In genomic region chrX:65534450-65535292, GRCh38 we compare ENCODE assay signal across 1 cellular context.
TF ChIP-seq lines count a peak whose summit lies in the region.

TSS of gene LAS1L (minus strand) at chrX:65534787. CDS start at chrX:65534715, 72 bp downstream.

TF ChIP-seq in H1, 55 proteins besides CTCF, POLR2A, EP300 and RAD21 (continued from another document):
- TF ChIP-seq BACH1 (IDR thresholded peaks at IDR 0.05; ENCODE audit: low read length) (no peak), RXRA (IDR thresholded peaks at IDR 0.05; ENCODE audit: insufficient read depth, low read depth, low read length) (no peak), PHF8 (conservative IDR thresholded peaks at IDR 0.05; ENCODE audit: low read depth, low read length) (peak; percentile 64; the same call in 1 of the 2 replicates), USF2 (IDR thresholded peaks at IDR 0.05; ENCODE audit: low read length) (no peak), POLR2AphosphoS5 (IDR thresholded peaks at IDR 0.05; ENCODE audit: low read depth, low read length) (peak; percentile 46; the same call in 1 of the 2 replicates), CHD2 (IDR thresholded peaks at IDR 0.05; ENCODE audit: low read length) (peak; percentile 74), CTBP2 (IDR thresholded peaks at IDR 0.05; ENCODE audit: borderline replicate concordance, insufficient read depth, insufficient read length, low read length) (no peak), SUZ12 (IDR thresholded peaks at IDR 0.05; ENCODE audit: low read length) (no peak), EGR1 (IDR thresholded peaks at IDR 0.05; ENCODE audit: borderline replicate concordance, low read depth, low read length) (no peak), BCL11A (IDR thresholded peaks at IDR 0.05; ENCODE audit: low read depth in 2 of 2, low read length in 2 of 2) (no peak), CBX5 (IDR thresholded peaks at IDR 0.05; ENCODE audit: low read depth, low read length) (no peak), JUND (IDR thresholded peaks at IDR 0.05; ENCODE audit: low read length) (0 out of 2 replicates have a peak, but pooled peaks have one; percentile 3), SP4 (IDR thresholded peaks at IDR 0.05; ENCODE audit: low read length) (0 out of 2 replicates have a peak, but pooled peaks have one; percentile 30), SAP30 (IDR thresholded peaks at IDR 0.05; ENCODE audit: insufficient read depth, insufficient replicate concordance, low read length) (no peak), SIRT6 (IDR thresholded peaks at IDR 0.05; ENCODE audit: low read length) (no peak), KDM1A (IDR thresholded peaks at IDR 0.05; ENCODE audit: borderline replicate concordance, low read length) (no peak), HDAC6 (IDR thresholded peaks at IDR 0.05; ENCODE audit: low read depth, low read length) (no peak), TBP (IDR thresholded peaks at IDR 0.05; ENCODE audit: low read depth, low read length) (peak; percentile 75), TAF1 (IDR thresholded peaks at IDR 0.05; ENCODE audit: low read depth, low read length) (peak; percentile 90), EZH2 (IDR thresholded peaks at IDR 0.05; ENCODE audit: low read depth, low read length, severe bottlenecking) (no peak), SIX5 (IDR thresholded peaks at IDR 0.05; ENCODE audit: low read depth, low read length) (no peak; the same call in 1 of the 2 replicates), RFX5 (IDR thresholded peaks at IDR 0.05; ENCODE audit: borderline replicate concordance, low read depth, low read length) (no peak), MAFK (IDR thresholded peaks at IDR 0.05; ENCODE audit: low read depth, low read length) (no peak), RNF2 (IDR thresholded peaks at IDR 0.05; ENCODE audit: borderline replicate concordance, low read depth, low read length, missing control alignments, poor library complexity, severe bottlenecking) (no peak), ASH2L (IDR thresholded peaks at IDR 0.05; ENCODE audit: low read length) (peak; percentile 44), ZNF274 (IDR thresholded peaks at IDR 0.05; ENCODE audit: borderline replicate concordance, extremely low read depth, low read length) (no peak), KDM5A (IDR thresholded peaks at IDR 0.05; ENCODE audit: low read length) (0 out of 2 replicates have a peak, but pooled peaks have one; percentile 46), KDM4A (IDR thresholded peaks at IDR 0.05; ENCODE audit: low read depth, low read length, severe bottlenecking) (peak; percentile 53), SIN3A (conservative IDR thresholded peaks at IDR 0.05 in 1 of 2, IDR thresholded peaks at IDR 0.05 in 1 of 2; ENCODE audit: low read depth in 1 of 2, low read length in 2 of 2) (no peak; a peak in 1 of 4 replicates), SP1 (IDR thresholded peaks at IDR 0.05; ENCODE audit: low read depth, low read length) (peak; percentile 76), FOSL1 (IDR thresholded peaks at IDR 0.05; ENCODE audit: insufficient read depth, low read depth, low read length) (no peak), SP2 (IDR thresholded peaks at IDR 0.05; ENCODE audit: low read length) (peak; percentile 14; the same call in 1 of the 2 replicates)
- TF ChIP-seq, protein P1, sequence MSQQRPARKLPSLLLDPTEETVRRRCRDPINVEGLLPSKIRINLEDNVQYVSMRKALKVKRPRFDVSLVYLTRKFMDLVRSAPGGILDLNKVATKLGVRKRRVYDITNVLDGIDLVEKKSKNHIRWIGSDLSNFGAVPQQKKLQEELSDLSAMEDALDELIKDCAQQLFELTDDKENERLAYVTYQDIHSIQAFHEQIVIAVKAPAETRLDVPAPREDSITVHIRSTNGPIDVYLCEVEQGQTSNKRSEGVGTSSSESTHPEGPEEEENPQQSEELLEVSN (IDR thresholded peaks at IDR 0.05) = peak; percentile 26; the same call in 1 of the 2 replicates
- TF ChIP-seq, protein P2, sequence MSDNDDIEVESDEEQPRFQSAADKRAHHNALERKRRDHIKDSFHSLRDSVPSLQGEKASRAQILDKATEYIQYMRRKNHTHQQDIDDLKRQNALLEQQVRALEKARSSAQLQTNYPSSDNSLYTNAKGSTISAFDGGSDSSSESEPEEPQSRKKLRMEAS (IDR thresholded peaks at IDR 0.05) = no peak
- TF ChIP-seq, protein P3, sequence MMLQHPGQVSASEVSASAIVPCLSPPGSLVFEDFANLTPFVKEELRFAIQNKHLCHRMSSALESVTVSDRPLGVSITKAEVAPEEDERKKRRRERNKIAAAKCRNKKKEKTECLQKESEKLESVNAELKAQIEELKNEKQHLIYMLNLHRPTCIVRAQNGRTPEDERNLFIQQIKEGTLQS (IDR thresholded peaks at IDR 0.05; ENCODE audit: insufficient read depth, low read depth, low read length) = no peak
- TF ChIP-seq, protein P4, sequence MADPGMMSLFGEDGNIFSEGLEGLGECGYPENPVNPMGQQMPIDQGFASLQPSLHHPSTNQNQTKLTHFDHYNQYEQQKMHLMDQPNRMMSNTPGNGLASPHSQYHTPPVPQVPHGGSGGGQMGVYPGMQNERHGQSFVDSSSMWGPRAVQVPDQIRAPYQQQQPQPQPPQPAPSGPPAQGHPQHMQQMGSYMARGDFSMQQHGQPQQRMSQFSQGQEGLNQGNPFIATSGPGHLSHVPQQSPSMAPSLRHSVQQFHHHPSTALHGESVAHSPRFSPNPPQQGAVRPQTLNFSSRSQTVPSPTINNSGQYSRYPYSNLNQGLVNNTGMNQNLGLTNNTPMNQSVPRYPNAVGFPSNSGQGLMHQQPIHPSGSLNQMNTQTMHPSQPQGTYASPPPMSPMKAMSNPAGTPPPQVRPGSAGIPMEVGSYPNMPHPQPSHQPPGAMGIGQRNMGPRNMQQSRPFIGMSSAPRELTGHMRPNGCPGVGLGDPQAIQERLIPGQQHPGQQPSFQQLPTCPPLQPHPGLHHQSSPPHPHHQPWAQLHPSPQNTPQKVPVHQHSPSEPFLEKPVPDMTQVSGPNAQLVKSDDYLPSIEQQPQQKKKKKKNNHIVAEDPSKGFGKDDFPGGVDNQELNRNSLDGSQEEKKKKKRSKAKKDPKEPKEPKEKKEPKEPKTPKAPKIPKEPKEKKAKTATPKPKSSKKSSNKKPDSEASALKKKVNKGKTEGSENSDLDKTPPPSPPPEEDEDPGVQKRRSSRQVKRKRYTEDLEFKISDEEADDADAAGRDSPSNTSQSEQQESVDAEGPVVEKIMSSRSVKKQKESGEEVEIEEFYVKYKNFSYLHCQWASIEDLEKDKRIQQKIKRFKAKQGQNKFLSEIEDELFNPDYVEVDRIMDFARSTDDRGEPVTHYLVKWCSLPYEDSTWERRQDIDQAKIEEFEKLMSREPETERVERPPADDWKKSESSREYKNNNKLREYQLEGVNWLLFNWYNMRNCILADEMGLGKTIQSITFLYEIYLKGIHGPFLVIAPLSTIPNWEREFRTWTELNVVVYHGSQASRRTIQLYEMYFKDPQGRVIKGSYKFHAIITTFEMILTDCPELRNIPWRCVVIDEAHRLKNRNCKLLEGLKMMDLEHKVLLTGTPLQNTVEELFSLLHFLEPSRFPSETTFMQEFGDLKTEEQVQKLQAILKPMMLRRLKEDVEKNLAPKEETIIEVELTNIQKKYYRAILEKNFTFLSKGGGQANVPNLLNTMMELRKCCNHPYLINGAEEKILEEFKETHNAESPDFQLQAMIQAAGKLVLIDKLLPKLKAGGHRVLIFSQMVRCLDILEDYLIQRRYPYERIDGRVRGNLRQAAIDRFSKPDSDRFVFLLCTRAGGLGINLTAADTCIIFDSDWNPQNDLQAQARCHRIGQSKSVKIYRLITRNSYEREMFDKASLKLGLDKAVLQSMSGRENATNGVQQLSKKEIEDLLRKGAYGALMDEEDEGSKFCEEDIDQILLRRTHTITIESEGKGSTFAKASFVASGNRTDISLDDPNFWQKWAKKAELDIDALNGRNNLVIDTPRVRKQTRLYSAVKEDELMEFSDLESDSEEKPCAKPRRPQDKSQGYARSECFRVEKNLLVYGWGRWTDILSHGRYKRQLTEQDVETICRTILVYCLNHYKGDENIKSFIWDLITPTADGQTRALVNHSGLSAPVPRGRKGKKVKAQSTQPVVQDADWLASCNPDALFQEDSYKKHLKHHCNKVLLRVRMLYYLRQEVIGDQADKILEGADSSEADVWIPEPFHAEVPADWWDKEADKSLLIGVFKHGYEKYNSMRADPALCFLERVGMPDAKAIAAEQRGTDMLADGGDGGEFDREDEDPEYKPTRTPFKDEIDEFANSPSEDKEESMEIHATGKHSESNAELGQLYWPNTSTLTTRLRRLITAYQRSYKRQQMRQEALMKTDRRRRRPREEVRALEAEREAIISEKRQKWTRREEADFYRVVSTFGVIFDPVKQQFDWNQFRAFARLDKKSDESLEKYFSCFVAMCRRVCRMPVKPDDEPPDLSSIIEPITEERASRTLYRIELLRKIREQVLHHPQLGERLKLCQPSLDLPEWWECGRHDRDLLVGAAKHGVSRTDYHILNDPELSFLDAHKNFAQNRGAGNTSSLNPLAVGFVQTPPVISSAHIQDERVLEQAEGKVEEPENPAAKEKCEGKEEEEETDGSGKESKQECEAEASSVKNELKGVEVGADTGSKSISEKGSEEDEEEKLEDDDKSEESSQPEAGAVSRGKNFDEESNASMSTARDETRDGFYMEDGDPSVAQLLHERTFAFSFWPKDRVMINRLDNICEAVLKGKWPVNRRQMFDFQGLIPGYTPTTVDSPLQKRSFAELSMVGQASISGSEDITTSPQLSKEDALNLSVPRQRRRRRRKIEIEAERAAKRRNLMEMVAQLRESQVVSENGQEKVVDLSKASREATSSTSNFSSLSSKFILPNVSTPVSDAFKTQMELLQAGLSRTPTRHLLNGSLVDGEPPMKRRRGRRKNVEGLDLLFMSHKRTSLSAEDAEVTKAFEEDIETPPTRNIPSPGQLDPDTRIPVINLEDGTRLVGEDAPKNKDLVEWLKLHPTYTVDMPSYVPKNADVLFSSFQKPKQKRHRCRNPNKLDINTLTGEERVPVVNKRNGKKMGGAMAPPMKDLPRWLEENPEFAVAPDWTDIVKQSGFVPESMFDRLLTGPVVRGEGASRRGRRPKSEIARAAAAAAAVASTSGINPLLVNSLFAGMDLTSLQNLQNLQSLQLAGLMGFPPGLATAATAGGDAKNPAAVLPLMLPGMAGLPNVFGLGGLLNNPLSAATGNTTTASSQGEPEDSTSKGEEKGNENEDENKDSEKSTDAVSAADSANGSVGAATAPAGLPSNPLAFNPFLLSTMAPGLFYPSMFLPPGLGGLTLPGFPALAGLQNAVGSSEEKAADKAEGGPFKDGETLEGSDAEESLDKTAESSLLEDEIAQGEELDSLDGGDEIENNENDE (IDR thresholded peaks at IDR 0.05; ENCODE audit: insufficient replicate concordance, low read length) = no peak
